7 cellular contexts compared by ENCODE assay signal in the genomic region with DNA sequence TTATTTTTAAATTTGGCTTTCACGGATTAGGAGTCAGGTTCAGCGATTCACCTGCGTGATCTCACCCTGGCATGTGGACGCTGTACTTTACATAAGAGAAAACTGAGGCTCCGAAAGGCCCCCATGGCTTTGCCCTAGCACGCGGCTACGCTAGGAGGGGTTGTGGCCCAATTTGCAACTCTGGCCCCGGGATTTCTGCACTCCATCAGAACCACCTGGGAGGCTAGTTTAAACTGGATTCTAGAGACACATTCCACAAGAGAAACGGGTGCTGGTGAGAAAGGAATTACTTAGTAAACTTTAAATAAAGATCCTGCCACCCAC. TPM values are rescaled to one million over a fixed set of nuclear protein-coding genes. Genes with fewer than 3 reads are reported as not detected.
A peak's percentile ranks its signal among the peaks of the same experiment; 100 is the strongest.
DNase-seq lines count a peak whose midpoint lies in the region; ATAC-seq and TF ChIP-seq lines count a peak whose summit lies in the region.

No MANE protein-coding gene starts in this region.

- H3K27ac ChIP-seq in HEK293 (ENCODE audit: extremely low read depth, low read depth, low read length): peak overlapping the region; percentile 42; the same call in 1 of the 2 replicates

- ATAC-seq in stimulated activated memory B cell treated with anti-CD40 and anti-IgM and Interleukin-4, amounts not matched to agents 10 μg/mL and 1 μg/mL and 100 μg/mL, for 72 hours: no peak

- peak overlapping the region; percentile 87 for H3K4me3 Mint-ChIP-seq in activated CD4-positive, alpha-beta memory T cell treated with anti-CD3 and anti-CD28 coated beads, Interleukin-2, amount 10 ng/mL, durations not matched to agents 7 days and 5 days
- H3K4me3 Mint-ChIP-seq in stimulated activated memory B cell treated with anti-CD40 and anti-IgM and Interleukin-4, amounts not matched to agents 10 μg/mL and 1 μg/mL and 100 μg/mL, for 72 hours: peak overlapping the region; percentile 97

- H3K27me3 Mint-ChIP-seq in activated CD4-positive, alpha-beta memory T cell treated with anti-CD3 and anti-CD28 coated beads, Interleukin-2, amount 10 ng/mL, durations not matched to agents 7 days and 5 days: no peaks in the 10 kb centered on the region
- H3K27me3 Mint-ChIP-seq in stimulated activated memory B cell treated with anti-CD40 and anti-IgM and Interleukin-4, amounts not matched to agents 10 μg/mL and 1 μg/mL and 100 μg/mL, for 72 hours: no peaks in the 10 kb centered on the region

- H3K4me3 ChIP-seq in HEK293 (ENCODE audit: low read depth, low read length): no peak overlapping the region; the same call in none of the 2 replicates
- H3K4me3 ChIP-seq in iPS-15b (ENCODE audit: low read depth, low read length): peak overlapping the region; percentile 27

- H3K4me1 ChIP-seq in HEK293 (ENCODE audit: control insufficient read depth, insufficient read depth, low read length): peaks cover 18% of the 10 kb centered on the region
- peaks cover 19% of the 10 kb centered on the region for H3K4me1 ChIP-seq in iPS-15b (ENCODE audit: control insufficient read depth, insufficient read depth, low read length)

- H3K36me3 Mint-ChIP-seq in activated CD4-positive, alpha-beta memory T cell treated with anti-CD3 and anti-CD28 coated beads, Interleukin-2, amount 10 ng/mL, durations not matched to agents 7 days and 5 days (ENCODE audit: low read depth): peaks cover 78% of the 10 kb centered on the region
- H3K36me3 Mint-ChIP-seq in stimulated activated memory B cell treated with anti-CD40 and anti-IgM and Interleukin-4, amounts not matched to agents 10 μg/mL and 1 μg/mL and 100 μg/mL, for 72 hours: peaks cover 65% of the 10 kb centered on the region

- peaks cover 72% of the 10 kb centered on the region for H3K4me1 Mint-ChIP-seq in activated CD4-positive, alpha-beta memory T cell treated with anti-CD3 and anti-CD28 coated beads, Interleukin-2, amount 10 ng/mL, durations not matched to agents 7 days and 5 days
- H3K4me1 Mint-ChIP-seq in stimulated activated memory B cell treated with anti-CD40 and anti-IgM and Interleukin-4, amounts not matched to agents 10 μg/mL and 1 μg/mL and 100 μg/mL, for 72 hours: peaks cover 55% of the 10 kb centered on the region

- H3K9ac ChIP-seq in iPS-15b (ENCODE audit: low read depth, low read length): no peak overlapping the region

- peaks cover 55% of the 10 kb centered on the region for H3K27me3 ChIP-seq in iPS-15b (ENCODE audit: control insufficient read depth, insufficient read depth, low read length)

- H3K9me3 Mint-ChIP-seq in activated CD4-positive, alpha-beta memory T cell treated with anti-CD3 and anti-CD28 coated beads, Interleukin-2, amount 10 ng/mL, durations not matched to agents 7 days and 5 days: no peaks in the 10 kb centered on the region
- no peaks in the 10 kb centered on the region for H3K9me3 Mint-ChIP-seq in stimulated activated memory B cell treated with anti-CD40 and anti-IgM and Interleukin-4, amounts not matched to agents 10 μg/mL and 1 μg/mL and 100 μg/mL, for 72 hours

- peak overlapping the region; percentile 97 for H3K27ac Mint-ChIP-seq in activated CD4-positive, alpha-beta memory T cell treated with anti-CD3 and anti-CD28 coated beads, Interleukin-2, amount 10 ng/mL, durations not matched to agents 7 days and 5 days
- peak overlapping the region; percentile 84 for H3K27ac Mint-ChIP-seq in stimulated activated memory B cell treated with anti-CD40 and anti-IgM and Interleukin-4, amounts not matched to agents 10 μg/mL and 1 μg/mL and 100 μg/mL, for 72 hours

- no peaks in the 10 kb centered on the region for H3K9me3 ChIP-seq in HEK293 (ENCODE audit: control insufficient read depth, insufficient read depth, low read depth, low read length)
- H3K9me3 ChIP-seq in iPS-15b (ENCODE audit: control insufficient read depth, insufficient read depth, low read length): no peaks in the 10 kb centered on the region

- H3K36me3 ChIP-seq in HEK293 (ENCODE audit: control insufficient read depth in 2 of 2, insufficient read depth in 1 of 2, low read length in 2 of 2) (peaks cover 8 to 19% of the 10 kb centered on the region in 2 experiments; a peak in 2 of 3 replicates), iPS-15b (ENCODE audit: control insufficient read depth, insufficient read depth, low read length) (no peaks in the 10 kb centered on the region)

- no peak for TF ChIP-seq CTCF in HEK293 (tag by site-specific recombination; IDR thresholded peaks at IDR 0.05)

- POLR2A ChIA-PET in HEK293 (lab: Yijun Ruan, JAX): interaction anchor here (0.5 to 2.2 kb wide), 5 partner anchors 11 to 65 kb away, joined by 3 to 9 read pairs (median 3); no protein-coding TSS in a partner anchor
- POLR2A ChIA-PET in activated CD4-positive, alpha-beta memory T cell treated with anti-CD3 and anti-CD28 coated beads, Interleukin-2, amount 10 ng/mL, durations not matched to agents 7 days and 5 days (lab: Charles Lee): interaction anchor here (3.3 to 3.7 kb wide), 2 partner anchors 12 to 16 kb away, joined by 20 to 37 read pairs; no protein-coding TSS in a partner anchor

- DNase-seq in activated CD4-positive, alpha-beta memory T cell treated with anti-CD3 and anti-CD28 coated beads, Interleukin-2, amount 10 ng/mL, durations not matched to agents 7 days and 5 days: no peak
- no peak for DNase-seq in NCI-H774 (lab: John Stamatoyannopoulos, UW)
- no peak for DNase-seq in Ammon's horn (ENCODE audit: low spot score)
- DNase-seq in activated CD8-positive, alpha-beta memory T cell treated with anti-CD3 and anti-CD28 coated beads for 24 hours: no peak

- CTCF ChIA-PET in HEK293 (lab: Yijun Ruan, JAX): interaction anchor here (0.5 to 4.8 kb wide), 6 partner anchors 12 to 30 kb away, joined by 3 to 26 read pairs (median 4); no protein-coding TSS in a partner anchor
- CTCF ChIA-PET in activated CD4-positive, alpha-beta memory T cell treated with anti-CD3 and anti-CD28 coated beads, Interleukin-2, amount 10 ng/mL, durations not matched to agents 7 days and 5 days (lab: Charles Lee): interaction anchor here (0.7 to 5.3 kb wide), 6 partner anchors 11 to 30 kb away, joined by 3 to 36 read pairs (median 6); no protein-coding TSS in a partner anchor

TF ChIP-seq in HEK293, 187 proteins besides CTCF, POLR2A, EP300 and RAD21 (continues in another document):
- TF ChIP-seq ZNF621 (tag by site-specific recombination; IDR thresholded peaks at IDR 0.05): no peak
- no peak for TF ChIP-seq ZNF837 (tag by site-specific recombination; IDR thresholded peaks at IDR 0.05)
- TF ChIP-seq, protein P1, sequence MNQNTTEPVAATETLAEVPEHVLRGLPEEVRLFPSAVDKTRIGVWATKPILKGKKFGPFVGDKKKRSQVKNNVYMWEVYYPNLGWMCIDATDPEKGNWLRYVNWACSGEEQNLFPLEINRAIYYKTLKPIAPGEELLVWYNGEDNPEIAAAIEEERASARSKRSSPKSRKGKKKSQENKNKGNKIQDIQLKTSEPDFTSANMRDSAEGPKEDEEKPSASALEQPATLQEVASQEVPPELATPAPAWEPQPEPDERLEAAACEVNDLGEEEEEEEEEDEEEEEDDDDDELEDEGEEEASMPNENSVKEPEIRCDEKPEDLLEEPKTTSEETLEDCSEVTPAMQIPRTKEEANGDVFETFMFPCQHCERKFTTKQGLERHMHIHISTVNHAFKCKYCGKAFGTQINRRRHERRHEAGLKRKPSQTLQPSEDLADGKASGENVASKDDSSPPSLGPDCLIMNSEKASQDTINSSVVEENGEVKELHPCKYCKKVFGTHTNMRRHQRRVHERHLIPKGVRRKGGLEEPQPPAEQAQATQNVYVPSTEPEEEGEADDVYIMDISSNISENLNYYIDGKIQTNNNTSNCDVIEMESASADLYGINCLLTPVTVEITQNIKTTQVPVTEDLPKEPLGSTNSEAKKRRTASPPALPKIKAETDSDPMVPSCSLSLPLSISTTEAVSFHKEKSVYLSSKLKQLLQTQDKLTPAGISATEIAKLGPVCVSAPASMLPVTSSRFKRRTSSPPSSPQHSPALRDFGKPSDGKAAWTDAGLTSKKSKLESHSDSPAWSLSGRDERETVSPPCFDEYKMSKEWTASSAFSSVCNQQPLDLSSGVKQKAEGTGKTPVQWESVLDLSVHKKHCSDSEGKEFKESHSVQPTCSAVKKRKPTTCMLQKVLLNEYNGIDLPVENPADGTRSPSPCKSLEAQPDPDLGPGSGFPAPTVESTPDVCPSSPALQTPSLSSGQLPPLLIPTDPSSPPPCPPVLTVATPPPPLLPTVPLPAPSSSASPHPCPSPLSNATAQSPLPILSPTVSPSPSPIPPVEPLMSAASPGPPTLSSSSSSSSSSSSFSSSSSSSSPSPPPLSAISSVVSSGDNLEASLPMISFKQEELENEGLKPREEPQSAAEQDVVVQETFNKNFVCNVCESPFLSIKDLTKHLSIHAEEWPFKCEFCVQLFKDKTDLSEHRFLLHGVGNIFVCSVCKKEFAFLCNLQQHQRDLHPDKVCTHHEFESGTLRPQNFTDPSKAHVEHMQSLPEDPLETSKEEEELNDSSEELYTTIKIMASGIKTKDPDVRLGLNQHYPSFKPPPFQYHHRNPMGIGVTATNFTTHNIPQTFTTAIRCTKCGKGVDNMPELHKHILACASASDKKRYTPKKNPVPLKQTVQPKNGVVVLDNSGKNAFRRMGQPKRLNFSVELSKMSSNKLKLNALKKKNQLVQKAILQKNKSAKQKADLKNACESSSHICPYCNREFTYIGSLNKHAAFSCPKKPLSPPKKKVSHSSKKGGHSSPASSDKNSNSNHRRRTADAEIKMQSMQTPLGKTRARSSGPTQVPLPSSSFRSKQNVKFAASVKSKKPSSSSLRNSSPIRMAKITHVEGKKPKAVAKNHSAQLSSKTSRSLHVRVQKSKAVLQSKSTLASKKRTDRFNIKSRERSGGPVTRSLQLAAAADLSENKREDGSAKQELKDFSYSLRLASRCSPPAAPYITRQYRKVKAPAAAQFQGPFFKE (tag by site-specific recombination; IDR thresholded peaks at IDR 0.05; ENCODE audit: borderline replicate concordance): no peak
- TF ChIP-seq, protein P2, sequence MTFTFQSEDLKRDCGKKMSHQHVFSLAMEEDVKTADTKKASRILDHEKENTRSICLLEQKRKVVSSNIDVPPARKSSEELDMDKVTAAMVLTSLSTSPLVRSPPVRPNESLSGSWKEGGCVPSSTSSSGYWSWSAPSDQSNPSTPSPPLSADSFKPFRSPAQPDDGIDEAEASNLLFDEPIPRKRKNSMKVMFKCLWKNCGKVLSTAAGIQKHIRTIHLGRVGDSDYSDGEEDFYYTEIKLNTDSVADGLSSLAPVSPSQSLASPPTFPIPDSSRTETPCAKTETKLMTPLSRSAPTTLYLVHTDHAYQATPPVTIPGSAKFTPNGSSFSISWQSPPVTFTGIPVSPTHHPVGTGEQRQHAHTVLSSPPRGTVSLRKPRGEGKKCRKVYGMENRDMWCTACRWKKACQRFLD (tag by site-specific recombination; IDR thresholded peaks at IDR 0.05): no peak

RNA-seq across cellular contexts. Expression of a gene that starts 6.2 kb away (rescaled TPM):
- total RNA-seq in activated CD4-positive, alpha-beta memory T cell treated with anti-CD3 and anti-CD28 coated beads, Interleukin-2, amount 10 ng/mL, durations not matched to agents 7 days and 5 days: 10 to 100 TPM; 63.4 to 66.6 TPM

RNA-seq across cellular contexts. Expression of a gene that starts 23.0 kb away (rescaled TPM):
- total RNA-seq in activated CD4-positive, alpha-beta memory T cell treated with anti-CD3 and anti-CD28 coated beads, Interleukin-2, amount 10 ng/mL, durations not matched to agents 7 days and 5 days: not detected

RNA-seq across cellular contexts. Expression of a gene that starts 54.2 kb away (rescaled TPM):
- not detected for total RNA-seq in activated CD4-positive, alpha-beta memory T cell treated with anti-CD3 and anti-CD28 coated beads, Interleukin-2, amount 10 ng/mL, durations not matched to agents 7 days and 5 days

RNA-seq across cellular contexts. Expression of a gene that starts 55.8 kb away (rescaled TPM):
- not detected for total RNA-seq in activated CD4-positive, alpha-beta memory T cell treated with anti-CD3 and anti-CD28 coated beads, Interleukin-2, amount 10 ng/mL, durations not matched to agents 7 days and 5 days
